Comparison of ENCODE assay signal across 32 cellular contexts in the genomic region with DNA sequence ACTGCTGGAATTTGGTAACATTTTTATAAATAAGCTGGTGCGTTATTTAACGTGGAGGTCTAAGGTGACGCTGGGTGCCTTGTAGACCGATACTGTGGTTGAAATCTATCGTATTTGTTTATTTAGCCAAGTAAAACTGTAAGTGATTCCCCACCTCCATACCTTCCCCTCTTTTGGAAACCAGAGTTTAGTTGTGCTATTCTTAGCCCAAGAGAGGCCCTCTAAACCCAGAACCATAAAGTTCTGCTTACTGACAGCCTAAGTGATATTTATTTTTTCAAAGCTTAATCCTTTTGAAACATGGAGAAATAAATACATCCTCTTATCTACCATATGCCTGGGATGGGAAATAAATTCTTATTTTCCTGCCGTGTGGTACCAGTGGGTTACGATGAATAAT.
"Had no signal": no experiment of that assay in that cellular context is flagged by ENCODE, and none has a peak within 500 bp of the region (broad histone marks: within the 10 kb centered on the region; RNA-seq: fewer than 3 reads in every experiment).

No MANE protein-coding gene starts in this region.

- H3K4me1 Mint-ChIP-seq: T-cell, T-helper 17 cell had no signal

- H3K27ac Mint-ChIP-seq: activated B cell treated with CpG ODN at 0.5 μM for 24 hours; activated CD4-positive, alpha-beta memory T cell treated with anti-CD3 and anti-CD28 coated beads for 36 hours; activated naive CD4-positive, alpha-beta T cell treated with anti-CD3 and anti-CD28 coated beads for 36 hours; activated naive CD4-positive, alpha-beta T cell treated with anti-CD3 and anti-CD28 coated beads, Interleukin-2, amount 50 U/mL, for 72 hours; activated T-helper 1 cell treated with anti-CD3 and anti-CD28 coated beads, Interleukin-12 subunit alpha, Interleukin-12 subunit beta, Interleukin-2, Interleukin-4 antibody, amounts not matched to agents 30 ng/mL and 10 ng/mL and 1 ng/mL, durations not matched to agents 14 hours and 24 hours and 36 hours; T-cell; T-helper 17 cell had no signal

- H3K9me3 Mint-ChIP-seq: activated B cell treated with CpG ODN at 0.5 μM for 24 hours; activated CD4-positive, alpha-beta memory T cell treated with anti-CD3 and anti-CD28 coated beads for 36 hours; activated naive CD4-positive, alpha-beta T cell treated with anti-CD3 and anti-CD28 coated beads for 36 hours; activated naive CD4-positive, alpha-beta T cell treated with anti-CD3 and anti-CD28 coated beads, Interleukin-2, amount 50 U/mL, for 72 hours; activated T-cell treated with anti-CD3 and anti-CD28 coated beads, Interleukin-2, amount 50 U/mL, for 4 hours; activated T-helper 1 cell treated with anti-CD3 and anti-CD28 coated beads, Interleukin-12 subunit alpha, Interleukin-12 subunit beta, Interleukin-2, Interleukin-4 antibody, amounts not matched to agents 30 ng/mL and 10 ng/mL and 1 ng/mL, durations not matched to agents 14 hours and 24 hours and 36 hours; T-cell had no signal

- H3K36me3 ChIP-seq: adrenal gland, MG63 had no signal

- H3K4me3 ChIP-seq: adrenal gland, MG63 had no signal

- H3K27me3 ChIP-seq: adrenal gland, MG63 had no signal

- H3K36me3 Mint-ChIP-seq: activated CD4-positive, alpha-beta memory T cell treated with anti-CD3 and anti-CD28 coated beads for 36 hours; activated naive CD4-positive, alpha-beta T cell treated with anti-CD3 and anti-CD28 coated beads, Interleukin-2, amount 50 U/mL, for 72 hours; brain; T-cell had no signal

- DNase-seq: activated B cell treated with CpG ODN at 0.5 μM for 24 hours; activated CD4-positive, alpha-beta memory T cell treated with anti-CD3 and anti-CD28 coated beads for 36 hours; activated CD4-positive, alpha-beta T cell treated with anti-CD3 and anti-CD28 coated beads for 4 hours; activated CD4-positive, alpha-beta T cell treated with anti-CD3 and anti-CD28 coated beads, Interleukin-2, amount 50 U/mL, for 1 hour; activated CD4-positive, CD25-positive, alpha-beta regulatory T cell treated with anti-CD3 and anti-CD28 coated beads, Interleukin-2, amount 50 U/mL, for 72 hours; activated CD8-positive, alpha-beta memory T cell treated with anti-CD3 and anti-CD28 coated beads, Interleukin-2, amount 50 U/mL, for 4 hours; activated gamma-delta T cell treated with Interleukin-2 at 50 U/mL for 16 hours; activated naive CD4-positive, alpha-beta T cell treated with anti-CD3 and anti-CD28 coated beads for 36 hours; activated T-cell treated with anti-CD3 and anti-CD28 coated beads for 4 hours; activated T-cell treated with anti-CD3 and anti-CD28 coated beads, Interleukin-2, amount 50 U/mL, for 4 hours; caudate nucleus; cerebellar nuclear complex; Kasumi-1; KG1; MG63; NCI-H1048; NCI-H1694; NCI-H2081 treated with DMSO at 0.1 percent for 48 hours; NCI-H226; NCI-H446 treated with DMSO at 0.1 percent for 48 hours; NCI-H524; NCI-H69; SIG-M5; T-cell; T-helper 17 cell had no signal

- H3K27me3 Mint-ChIP-seq: activated B cell treated with CpG ODN at 0.5 μM for 24 hours; activated CD4-positive, alpha-beta memory T cell treated with anti-CD3 and anti-CD28 coated beads for 36 hours; brain; T-cell; T-helper 17 cell had no signal

- H3K9me3 ChIP-seq: adrenal gland, MG63 had no signal

- H3K27ac ChIP-seq: VCaP had no signal

- H3K4me3 Mint-ChIP-seq: activated B cell treated with CpG ODN at 0.5 μM for 24 hours; activated CD4-positive, alpha-beta memory T cell treated with anti-CD3 and anti-CD28 coated beads for 36 hours; activated naive CD4-positive, alpha-beta T cell treated with anti-CD3 and anti-CD28 coated beads for 36 hours; activated T-cell treated with anti-CD3 and anti-CD28 coated beads, Interleukin-2, amount 50 U/mL, for 4 hours; activated T-helper 1 cell treated with anti-CD3 and anti-CD28 coated beads, Interleukin-12 subunit alpha, Interleukin-12 subunit beta, Interleukin-2, Interleukin-4 antibody, amounts not matched to agents 30 ng/mL and 10 ng/mL and 1 ng/mL, durations not matched to agents 14 hours and 24 hours and 36 hours; T-cell; T-helper 17 cell had no signal

- ATAC-seq: activated naive CD4-positive, alpha-beta T cell treated with anti-CD3 and anti-CD28 coated beads, Interleukin-2, amount 50 U/mL, for 72 hours; activated T-cell treated with anti-CD3 and anti-CD28 coated beads, Interleukin-2, amount 50 U/mL, for 4 hours; Panc1; SK-N-SH treated with all-trans-retinoic acid at 6 μM for 48 hours; T-cell; T-helper 17 cell had no signal
